3 cellular contexts compared by ENCODE assay signal in the genomic region with DNA sequence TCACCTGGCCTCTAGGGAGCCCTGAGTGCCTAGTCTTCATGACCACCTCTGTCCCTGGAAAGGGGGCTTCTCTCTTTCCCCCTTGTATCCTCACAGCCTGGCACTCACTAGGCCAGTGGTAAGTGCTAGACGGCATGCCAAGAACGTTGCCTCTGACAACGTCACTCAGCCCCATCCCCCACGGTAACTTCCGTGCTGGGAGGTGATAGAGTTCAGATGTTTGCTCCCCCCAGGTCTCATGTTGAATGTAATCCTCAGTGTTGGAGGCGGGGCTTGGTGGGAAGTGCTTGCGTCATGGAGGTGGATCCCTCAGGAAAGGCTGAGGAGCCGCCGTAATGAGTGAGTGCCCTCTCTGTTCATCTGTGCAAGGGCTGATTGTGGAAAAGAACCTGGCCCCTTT.
TF ChIP-seq lines count a peak whose summit lies in the region.

No MANE protein-coding gene starts in this region.

TF ChIP-seq in IMR-90, 13 proteins besides CTCF, POLR2A, EP300 and RAD21:
- no peak for TF ChIP-seq MAFK (IDR thresholded peaks at IDR 0.05; ENCODE audit: low read depth, low read length)
- no peak for TF ChIP-seq MXI1 (IDR thresholded peaks at IDR 0.05; ENCODE audit: borderline replicate concordance, low read depth, low read length)
- no peak for TF ChIP-seq CHD1 (IDR thresholded peaks at IDR 0.05; ENCODE audit: low read depth, low read length)
- no peak for TF ChIP-seq MAZ (IDR thresholded peaks at IDR 0.05; ENCODE audit: borderline replicate concordance, low read depth, low read length)
- TF ChIP-seq CEBPB (IDR thresholded peaks at IDR 0.05; ENCODE audit: low read depth, low read length), result no peak
- TF ChIP-seq BHLHE40 (IDR thresholded peaks at IDR 0.05; ENCODE audit: low read depth, low read length), result no peak

TF ChIP-seq in H1, 55 proteins besides CTCF, POLR2A, EP300 and RAD21:
- no peak for TF ChIP-seq CHD1 (IDR thresholded peaks at IDR 0.05; ENCODE audit: low read depth, low read length)
- no peak for TF ChIP-seq EZH2 (IDR thresholded peaks at IDR 0.05; ENCODE audit: low read depth, low read length, severe bottlenecking)
- TF ChIP-seq, protein P1, sequence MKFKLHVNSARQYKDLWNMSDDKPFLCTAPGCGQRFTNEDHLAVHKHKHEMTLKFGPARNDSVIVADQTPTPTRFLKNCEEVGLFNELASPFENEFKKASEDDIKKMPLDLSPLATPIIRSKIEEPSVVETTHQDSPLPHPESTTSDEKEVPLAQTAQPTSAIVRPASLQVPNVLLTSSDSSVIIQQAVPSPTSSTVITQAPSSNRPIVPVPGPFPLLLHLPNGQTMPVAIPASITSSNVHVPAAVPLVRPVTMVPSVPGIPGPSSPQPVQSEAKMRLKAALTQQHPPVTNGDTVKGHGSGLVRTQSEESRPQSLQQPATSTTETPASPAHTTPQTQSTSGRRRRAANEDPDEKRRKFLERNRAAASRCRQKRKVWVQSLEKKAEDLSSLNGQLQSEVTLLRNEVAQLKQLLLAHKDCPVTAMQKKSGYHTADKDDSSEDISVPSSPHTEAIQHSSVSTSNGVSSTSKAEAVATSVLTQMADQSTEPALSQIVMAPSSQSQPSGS (IDR thresholded peaks at IDR 0.05; ENCODE audit: low read length), result no peak
- TF ChIP-seq NRF1 (IDR thresholded peaks at IDR 0.05; ENCODE audit: low read depth, low read length), result no peak

TF ChIP-seq in WTC11, 78 proteins besides CTCF, POLR2A, EP300 and RAD21:
- TF ChIP-seq RELA (CRISPR knock-in tag; IDR thresholded peaks at IDR 0.05; ENCODE audit: borderline replicate concordance) (no peak), TCF7 (CRISPR knock-in tag; IDR thresholded peaks at IDR 0.05; ENCODE audit: low read depth) (no peak), ZNF138 (CRISPR knock-in tag; conservative IDR thresholded peaks at IDR 0.05) (no peak), CBFB (CRISPR knock-in tag; IDR thresholded peaks at IDR 0.05; ENCODE audit: low read depth) (no peak), MYBL2 (CRISPR knock-in tag; IDR thresholded peaks at IDR 0.05) (no peak), ZNF232 (CRISPR knock-in tag; IDR thresholded peaks at IDR 0.05) (no peak), TEAD4 (CRISPR knock-in tag; IDR thresholded peaks at IDR 0.05) (no peak)
- TF ChIP-seq, protein P2, sequence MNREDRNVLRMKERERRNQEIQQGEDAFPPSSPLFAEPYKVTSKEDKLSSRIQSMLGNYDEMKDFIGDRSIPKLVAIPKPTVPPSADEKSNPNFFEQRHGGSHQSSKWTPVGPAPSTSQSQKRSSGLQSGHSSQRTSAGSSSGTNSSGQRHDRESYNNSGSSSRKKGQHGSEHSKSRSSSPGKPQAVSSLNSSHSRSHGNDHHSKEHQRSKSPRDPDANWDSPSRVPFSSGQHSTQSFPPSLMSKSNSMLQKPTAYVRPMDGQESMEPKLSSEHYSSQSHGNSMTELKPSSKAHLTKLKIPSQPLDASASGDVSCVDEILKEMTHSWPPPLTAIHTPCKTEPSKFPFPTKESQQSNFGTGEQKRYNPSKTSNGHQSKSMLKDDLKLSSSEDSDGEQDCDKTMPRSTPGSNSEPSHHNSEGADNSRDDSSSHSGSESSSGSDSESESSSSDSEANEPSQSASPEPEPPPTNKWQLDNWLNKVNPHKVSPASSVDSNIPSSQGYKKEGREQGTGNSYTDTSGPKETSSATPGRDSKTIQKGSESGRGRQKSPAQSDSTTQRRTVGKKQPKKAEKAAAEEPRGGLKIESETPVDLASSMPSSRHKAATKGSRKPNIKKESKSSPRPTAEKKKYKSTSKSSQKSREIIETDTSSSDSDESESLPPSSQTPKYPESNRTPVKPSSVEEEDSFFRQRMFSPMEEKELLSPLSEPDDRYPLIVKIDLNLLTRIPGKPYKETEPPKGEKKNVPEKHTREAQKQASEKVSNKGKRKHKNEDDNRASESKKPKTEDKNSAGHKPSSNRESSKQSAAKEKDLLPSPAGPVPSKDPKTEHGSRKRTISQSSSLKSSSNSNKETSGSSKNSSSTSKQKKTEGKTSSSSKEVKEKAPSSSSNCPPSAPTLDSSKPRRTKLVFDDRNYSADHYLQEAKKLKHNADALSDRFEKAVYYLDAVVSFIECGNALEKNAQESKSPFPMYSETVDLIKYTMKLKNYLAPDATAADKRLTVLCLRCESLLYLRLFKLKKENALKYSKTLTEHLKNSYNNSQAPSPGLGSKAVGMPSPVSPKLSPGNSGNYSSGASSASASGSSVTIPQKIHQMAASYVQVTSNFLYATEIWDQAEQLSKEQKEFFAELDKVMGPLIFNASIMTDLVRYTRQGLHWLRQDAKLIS (CRISPR knock-in tag; IDR thresholded peaks at IDR 0.05; ENCODE audit: borderline replicate concordance), result no peak
- TF ChIP-seq, protein P3, sequence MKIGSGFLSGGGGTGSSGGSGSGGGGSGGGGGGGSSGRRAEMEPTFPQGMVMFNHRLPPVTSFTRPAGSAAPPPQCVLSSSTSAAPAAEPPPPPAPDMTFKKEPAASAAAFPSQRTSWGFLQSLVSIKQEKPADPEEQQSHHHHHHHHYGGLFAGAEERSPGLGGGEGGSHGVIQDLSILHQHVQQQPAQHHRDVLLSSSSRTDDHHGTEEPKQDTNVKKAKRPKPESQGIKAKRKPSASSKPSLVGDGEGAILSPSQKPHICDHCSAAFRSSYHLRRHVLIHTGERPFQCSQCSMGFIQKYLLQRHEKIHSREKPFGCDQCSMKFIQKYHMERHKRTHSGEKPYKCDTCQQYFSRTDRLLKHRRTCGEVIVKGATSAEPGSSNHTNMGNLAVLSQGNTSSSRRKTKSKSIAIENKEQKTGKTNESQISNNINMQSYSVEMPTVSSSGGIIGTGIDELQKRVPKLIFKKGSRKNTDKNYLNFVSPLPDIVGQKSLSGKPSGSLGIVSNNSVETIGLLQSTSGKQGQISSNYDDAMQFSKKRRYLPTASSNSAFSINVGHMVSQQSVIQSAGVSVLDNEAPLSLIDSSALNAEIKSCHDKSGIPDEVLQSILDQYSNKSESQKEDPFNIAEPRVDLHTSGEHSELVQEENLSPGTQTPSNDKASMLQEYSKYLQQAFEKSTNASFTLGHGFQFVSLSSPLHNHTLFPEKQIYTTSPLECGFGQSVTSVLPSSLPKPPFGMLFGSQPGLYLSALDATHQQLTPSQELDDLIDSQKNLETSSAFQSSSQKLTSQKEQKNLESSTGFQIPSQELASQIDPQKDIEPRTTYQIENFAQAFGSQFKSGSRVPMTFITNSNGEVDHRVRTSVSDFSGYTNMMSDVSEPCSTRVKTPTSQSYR (CRISPR knock-in tag; IDR thresholded peaks at IDR 0.05), result no peak
